Comparison of ENCODE assay signal across 10 cellular contexts in genomic region chr7:4931932-4932331, GRCh38. TPM values are rescaled to one million over a fixed set of nuclear protein-coding genes. Genes with fewer than 3 reads are reported as not detected.
DNase-seq lines count a peak whose midpoint lies in the region; ATAC-seq and TF ChIP-seq lines count a peak whose summit lies in the region.
"Had no signal": no experiment of that assay in that cellular context is flagged by ENCODE, and none has a peak within 500 bp of the region (broad histone marks: within the 10 kb centered on the region; RNA-seq: fewer than 3 reads in every experiment).

No MANE protein-coding gene starts in this region.

- no peaks in the 10 kb centered on the region for H3K4me1 Mint-ChIP-seq in nephron progenitor cell
- H3K4me1 Mint-ChIP-seq: stimulated activated effector memory CD8-positive, alpha-beta T cell treated with anti-CD3 and anti-CD28 coated beads, Interleukin-12 subunit alpha, Interleukin-12 subunit beta, amount 100 ng/mL, for 72 hours had no signal

- H3K9me3 Mint-ChIP-seq in nephron progenitor cell: no peaks in the 10 kb centered on the region
- H3K9me3 Mint-ChIP-seq: stimulated activated effector memory CD8-positive, alpha-beta T cell treated with anti-CD3 and anti-CD28 coated beads, Interleukin-12 subunit alpha, Interleukin-12 subunit beta, amount 100 ng/mL, for 72 hours had no signal

- intact Hi-C loops in vagina (cut with DNase I): loop anchor here (5.0 kb wide), 1 partner anchor 1090 kb away; no protein-coding TSS in a partner anchor

- no peak overlapping the region for H3K27ac Mint-ChIP-seq in nephron progenitor cell
- H3K27ac Mint-ChIP-seq: stimulated activated effector memory CD8-positive, alpha-beta T cell treated with anti-CD3 and anti-CD28 coated beads, Interleukin-12 subunit alpha, Interleukin-12 subunit beta, amount 100 ng/mL, for 72 hours had no signal

- TF ChIP-seq CTCF in nephron progenitor cell (IDR thresholded peaks at IDR 0.05) (no peak), vagina (IDR thresholded peaks at IDR 0.05) (no peak)

- no peaks in the 10 kb centered on the region for H3K9me3 ChIP-seq in vagina

- no peaks in the 10 kb centered on the region for H3K36me3 Mint-ChIP-seq in nephron progenitor cell (ENCODE audit: low read depth)

- H3K27me3 Mint-ChIP-seq in nephron progenitor cell (ENCODE audit: low read depth, poor library complexity): peaks cover 7% of the 10 kb centered on the region

- no peaks in the 10 kb centered on the region for H3K36me3 ChIP-seq in vagina

- no peak overlapping the region for H3K4me3 Mint-ChIP-seq in nephron progenitor cell
- H3K4me3 Mint-ChIP-seq: stimulated activated effector memory CD8-positive, alpha-beta T cell treated with anti-CD3 and anti-CD28 coated beads, Interleukin-12 subunit alpha, Interleukin-12 subunit beta, amount 100 ng/mL, for 72 hours had no signal

- DNase-seq in DMS79 (lab: John Stamatoyannopoulos, UW) (peak; percentile 23), NCI-H1105 treated with DMSO at 0.1 percent for 48 hours (lab: John Stamatoyannopoulos, UW) (peak; percentile 26), anterior cingulate cortex (lab: John Stamatoyannopoulos, UW) (peak; percentile 4 to 96 (median 82)), nephron progenitor cell (peak; percentile 57), vagina (ENCODE audit: extremely low spot score in 2 of 2) (no peak), erythroblast (lab: John Stamatoyannopoulos, UW) (no peak)
- no peak for DNase-seq in activated CD4-positive, CD25-positive, alpha-beta regulatory T cell (lab: John Stamatoyannopoulos, UW)
- DNase-seq: NCI-H1048 had no signal

- H3K4me1 ChIP-seq in vagina: no peaks in the 10 kb centered on the region

- TF ChIP-seq POLR2A in vagina (IDR thresholded peaks at IDR 0.05): no peak
- TF ChIP-seq POLR2A in erythroblast (IDR thresholded peaks at IDR 0.05; ENCODE audit: low read length): no peak

- no peaks in the 10 kb centered on the region for H3K27me3 ChIP-seq in vagina

- ATAC-seq in HG03354 (IDR thresholded peaks at IDR 0.05; ENCODE audit: poor library complexity, severe bottlenecking, unreplicated experiment): no peak
- ATAC-seq: stimulated activated effector memory CD8-positive, alpha-beta T cell treated with anti-CD3 and anti-CD28 coated beads, Interleukin-12 subunit alpha, Interleukin-12 subunit beta, amount 100 ng/mL, for 72 hours had no signal

- no peak overlapping the region for H3K27ac ChIP-seq in vagina

- H3K4me3 ChIP-seq in vagina: no peak overlapping the region

RNA-seq across cellular contexts. Expression of gene MMD2, which starts 27.1 kb away (rescaled TPM):
- not detected for total RNA-seq in vagina

RNA-seq across cellular contexts. Expression of gene RADIL, which starts 48.4 kb away (rescaled TPM):
- total RNA-seq in vagina: 16.5 TPM

Comparison
In these comparisons a context has a peak if more than half of its experiments do, and no peak if none do; other contexts are left out.
1. DNase-seq: peak in DMS79 (single experiment), NCI-H1105 treated with DMSO at 0.1 percent for 48 hours (single experiment), anterior cingulate cortex (58 of 58) and nephron progenitor cell (single experiment); none in activated CD4-positive, CD25-positive, alpha-beta regulatory T cell (0 of 4), vagina (0 of 2) and erythroblast (0 of 2).